In genomic region chr5:9348296-9348996, GRCh38 we compare ENCODE assay signal across 13 cellular contexts.
DNase-seq lines count a peak whose midpoint lies in the region; ATAC-seq and TF ChIP-seq lines count a peak whose summit lies in the region.
"Had no signal": no experiment of that assay in that cellular context is flagged by ENCODE, and none has a peak within 500 bp of the region (broad histone marks: within the 10 kb centered on the region; RNA-seq: fewer than 3 reads in every experiment).

No MANE protein-coding gene starts in this region.

- no peak overlapping the region for H3K9ac ChIP-seq in fibroblast of lung (ENCODE audit: insufficient read depth, low read length)

- CTCF ChIA-PET in activated CD4-positive, alpha-beta memory T cell treated with anti-CD3 and anti-CD28 coated beads for 36 hours (lab: Charles Lee): no interaction called here

- no peaks in the 10 kb centered on the region for H4K20me1 ChIP-seq in fibroblast of lung (ENCODE audit: control insufficient read depth, extremely low read depth, insufficient read depth, low read length)
- H4K20me1 ChIP-seq in osteoblast (ENCODE audit: insufficient read depth, low read length): no peaks in the 10 kb centered on the region

- intact Hi-C loops in activated CD4-positive, alpha-beta memory T cell treated with anti-CD3 and anti-CD28 coated beads for 36 hours (cut with micrococcal nuclease): no loop called here

- DNase-seq in GM04503 (ENCODE audit: low read depth) (peak; percentile 94), RWPE2 (ENCODE audit: low spot score) (no peak), fibroblast of lung (ENCODE audit: low read depth in 2 of 2) (peak; percentile 65 to 94), osteoblast (ENCODE audit: insufficient read length, low spot score, missing footprints) (peak; percentile 85), cortex of kidney (lab: John Stamatoyannopoulos, UW) (no peak)
- no peak for DNase-seq in activated CD4-positive, CD25-positive, alpha-beta regulatory T cell (lab: John Stamatoyannopoulos, UW)
- DNase-seq in activated CD4-positive, alpha-beta memory T cell treated with anti-CD3 and anti-CD28 coated beads for 36 hours: no peak
- DNase-seq: activated B cell treated with CpG ODN at 0.5 μM for 24 hours; activated T-cell treated with anti-CD3 and anti-CD28 coated beads, Interleukin-2, amount 50 U/mL, for 24 hours; NCI-H524 treated with DMSO at 0.1 percent for 48 hours had no signal

- H3K27ac ChIP-seq in RWPE2 (ENCODE audit: poor library complexity, severe bottlenecking) (peak overlapping the region; percentile 95), fibroblast of lung (ENCODE audit: insufficient read depth, low read length) (peak overlapping the region; percentile 22), osteoblast (ENCODE audit: low read depth, low read length) (peak overlapping the region; percentile 80)
- H3K27ac ChIP-seq: body of pancreas, neutrophil had no signal

- POLR2A ChIA-PET in activated CD4-positive, alpha-beta memory T cell treated with anti-CD3 and anti-CD28 coated beads for 36 hours (lab: Charles Lee): no interaction called here

- H2AFZ ChIP-seq in fibroblast of lung (ENCODE audit: low read length): no peak overlapping the region
- H2AFZ ChIP-seq in osteoblast (ENCODE audit: low read length): no peak overlapping the region

- H3K27me3 ChIP-seq in RWPE2 (ENCODE audit: insufficient read depth, poor library complexity, severe bottlenecking) (no peaks in the 10 kb centered on the region), fibroblast of lung (ENCODE audit: control insufficient read depth, insufficient read depth, low read length) (no peaks in the 10 kb centered on the region), osteoblast (ENCODE audit: insufficient read depth, low read length) (no peaks in the 10 kb centered on the region)
- H3K27me3 ChIP-seq: body of pancreas, neutrophil had no signal

- H3K79me2 ChIP-seq in fibroblast of lung (ENCODE audit: control insufficient read depth, insufficient read depth, low read length) (no peaks in the 10 kb centered on the region), osteoblast (ENCODE audit: insufficient read depth, low read length) (no peaks in the 10 kb centered on the region)

- peak overlapping the region; percentile 68 for H3K4me2 ChIP-seq in fibroblast of lung (ENCODE audit: extremely low read depth, insufficient read depth, low read length)
- H3K4me2 ChIP-seq in osteoblast (ENCODE audit: insufficient read depth, low read length): peak overlapping the region; percentile 53

- no peak overlapping the region for H3K27ac Mint-ChIP-seq in activated CD4-positive, alpha-beta memory T cell treated with anti-CD3 and anti-CD28 coated beads for 36 hours
- H3K27ac Mint-ChIP-seq: activated B cell treated with CpG ODN at 0.5 μM for 24 hours; activated T-cell treated with anti-CD3 and anti-CD28 coated beads, Interleukin-2, amount 50 U/mL, for 24 hours had no signal

- H3K36me3 Mint-ChIP-seq in activated CD4-positive, alpha-beta memory T cell treated with anti-CD3 and anti-CD28 coated beads for 36 hours: no peaks in the 10 kb centered on the region

- H3K36me3 ChIP-seq in RWPE2 (ENCODE audit: low read depth) (no peaks in the 10 kb centered on the region), fibroblast of lung (ENCODE audit: control insufficient read depth, insufficient read depth, low read length) (no peaks in the 10 kb centered on the region), osteoblast (ENCODE audit: insufficient read depth, low read length) (no peaks in the 10 kb centered on the region)
- H3K36me3 ChIP-seq: neutrophil had no signal

- H3K27me3 Mint-ChIP-seq in activated CD4-positive, alpha-beta memory T cell treated with anti-CD3 and anti-CD28 coated beads for 36 hours: no peaks in the 10 kb centered on the region
- H3K27me3 Mint-ChIP-seq: activated B cell treated with CpG ODN at 0.5 μM for 24 hours; activated T-cell treated with anti-CD3 and anti-CD28 coated beads, Interleukin-2, amount 50 U/mL, for 24 hours had no signal

- no peaks in the 10 kb centered on the region for H3K9me3 Mint-ChIP-seq in activated CD4-positive, alpha-beta memory T cell treated with anti-CD3 and anti-CD28 coated beads for 36 hours

- ATAC-seq in RWPE2 (ENCODE audit: low read depth) (peak; percentile 94), GM21737 (IDR thresholded peaks at IDR 0.05; ENCODE audit: unreplicated experiment) (no peak)
- ATAC-seq: body of pancreas had no signal

- TF ChIP-seq CTCF in RWPE2 (IDR thresholded peaks at IDR 0.05; ENCODE audit: poor library complexity, severe bottlenecking) (no peak), fibroblast of lung (conservative IDR thresholded peaks at IDR 0.05 in 1 of 2, IDR thresholded peaks at IDR 0.05 in 1 of 2; ENCODE audit: low read depth in 1 of 2, low read length in 2 of 2) (no peak), osteoblast (IDR thresholded peaks at IDR 0.05; ENCODE audit: extremely low read depth, low read depth, low read length) (no peak)

- no peak overlapping the region for H3K4me3 Mint-ChIP-seq in activated CD4-positive, alpha-beta memory T cell treated with anti-CD3 and anti-CD28 coated beads for 36 hours
- H3K4me3 Mint-ChIP-seq: activated B cell treated with CpG ODN at 0.5 μM for 24 hours; activated T-cell treated with anti-CD3 and anti-CD28 coated beads, Interleukin-2, amount 50 U/mL, for 24 hours had no signal

- H3K9me3 ChIP-seq in RWPE2 (ENCODE audit: severe bottlenecking) (no peaks in the 10 kb centered on the region), fibroblast of lung (ENCODE audit: control insufficient read depth, insufficient read depth, low read depth, low read length) (no peaks in the 10 kb centered on the region), osteoblast (ENCODE audit: low read depth, low read length) (no peaks in the 10 kb centered on the region)
- H3K9me3 ChIP-seq: body of pancreas, neutrophil had no signal

- no peaks in the 10 kb centered on the region for H3K4me1 Mint-ChIP-seq in activated CD4-positive, alpha-beta memory T cell treated with anti-CD3 and anti-CD28 coated beads for 36 hours (ENCODE audit: low read depth)
- H3K4me1 Mint-ChIP-seq: activated B cell treated with CpG ODN at 0.5 μM for 24 hours had no signal

- H3K4me3 ChIP-seq in RWPE2 (ENCODE audit: severe bottlenecking): no peak overlapping the region
- H3K4me3 ChIP-seq in fibroblast of lung (replicated peaks in 1 of 4; ENCODE audit: control extremely low read depth in 1 of 4, insufficient read depth in 1 of 4, low read depth in 3 of 4, low read length in 4 of 4): no peak overlapping the region
- no peak overlapping the region for H3K4me3 ChIP-seq in osteoblast (ENCODE audit: insufficient read depth, low read length)
- H3K4me3 ChIP-seq: body of pancreas had no signal

- H3K4me1 ChIP-seq in RWPE2 (ENCODE audit: insufficient read depth, poor library complexity, severe bottlenecking): peaks cover 25% of the 10 kb centered on the region
- H3K4me1 ChIP-seq in fibroblast of lung (ENCODE audit: control insufficient read depth, extremely low read depth, insufficient read depth, low read length): peaks cover 11% of the 10 kb centered on the region
- peaks cover 50% of the 10 kb centered on the region for H3K4me1 ChIP-seq in osteoblast (ENCODE audit: insufficient read depth, low read length)

Comparison
In these comparisons a context has a peak if more than half of its experiments do, and no peak if none do; other contexts are left out.
1. DNase-seq: peak in GM04503 (single experiment), fibroblast of lung (2 of 2) and osteoblast (single experiment); none in RWPE2 (single experiment), activated CD4-positive, CD25-positive, alpha-beta regulatory T cell (0 of 4), cortex of kidney (single experiment) and activated CD4-positive, alpha-beta memory T cell treated with anti-CD3 and anti-CD28 coated beads for 36 hours (single experiment).
2. H3K27ac ChIP-seq: peak in every context shown above with its lines; median percentile 95 in RWPE2; 80 in osteoblast; 22 in fibroblast of lung.